ENCODE assay signal across 11 cellular contexts in the genomic region with DNA sequence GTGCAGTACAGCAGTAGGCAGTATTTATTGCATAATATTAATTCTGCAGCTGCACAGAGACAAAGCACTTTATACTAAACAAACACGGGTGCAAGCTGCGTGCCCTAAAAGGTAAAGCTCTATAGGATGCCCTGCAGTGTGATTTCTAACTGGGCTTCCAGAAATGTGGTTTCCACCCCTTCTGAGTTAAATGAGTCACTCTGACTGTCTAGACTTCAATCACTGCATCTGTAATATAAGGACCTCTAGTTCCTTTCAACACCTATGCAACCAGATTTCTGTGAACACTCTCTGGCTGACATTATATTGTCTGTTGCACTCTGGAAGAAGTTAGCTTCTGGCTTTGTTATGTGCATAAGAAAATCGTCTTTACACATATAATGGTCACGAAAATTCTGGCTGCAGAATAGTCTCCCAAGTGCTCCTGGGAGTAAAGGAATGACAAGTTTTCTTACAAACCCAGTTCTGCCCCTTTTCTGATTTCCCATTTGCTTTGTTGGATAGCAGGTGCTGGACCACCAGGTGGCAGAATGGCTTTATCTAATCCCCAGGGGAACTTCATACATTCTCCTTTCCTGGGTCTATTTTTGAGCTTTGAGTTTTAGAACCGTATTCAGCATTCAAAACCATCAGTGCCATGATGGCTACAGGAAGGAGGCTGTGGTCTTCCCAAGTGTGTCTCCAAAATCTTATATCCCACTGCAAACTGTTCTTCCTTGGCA.
DNase-seq lines count a peak whose midpoint lies in the region; ATAC-seq and TF ChIP-seq lines count a peak whose summit lies in the region.
"Had no signal": no experiment of that assay in that cellular context is flagged by ENCODE, and none has a peak within 500 bp of the region (broad histone marks: within the 10 kb centered on the region; RNA-seq: fewer than 3 reads in every experiment).

No MANE protein-coding gene starts in this region.

- H3K4me1 Mint-ChIP-seq in T-helper 2 cell treated with Interferon-gamma antibody and Interleukin-4, amounts not matched to agents 5 μg/mL and 100 μg/mL, for 36 hours (ENCODE audit: low read depth): no peaks in the 10 kb centered on the region

- TF ChIP-seq EP300 in transverse colon (IDR thresholded peaks at IDR 0.05; ENCODE audit: low read depth): no peak

- H3K9me3 ChIP-seq in transverse colon: no peaks in the 10 kb centered on the region

- in situ Hi-C loops in transverse colon (cut with MboI; ENCODE audit: low pct_ligation_motif_present in 1 of 4, low pct_unique_long_range_greater_than_20kb in 1 of 4, low sequenced_read_pairs in 3 of 4): no loop called here

- TF ChIP-seq CTCF in transverse colon (IDR thresholded peaks at IDR 0.05): peak in 1 of 5 experiments; percentile 3

- 31 to 45% methylated on average over 4 to 5 of the region's 5 CpGs for WGBS in transverse colon (ENCODE audit: low coverage in 1 of 2), 2 donors

- no peak overlapping the region for H3K4me3 Mint-ChIP-seq in T-helper 2 cell treated with Interferon-gamma antibody and Interleukin-4, amounts not matched to agents 5 μg/mL and 100 μg/mL, for 36 hours

- no peak for TF ChIP-seq POLR2A in transverse colon (IDR thresholded peaks at IDR 0.05)

- H3K27ac ChIP-seq in transverse colon: no peak overlapping the region

- no peaks in the 10 kb centered on the region for H3K27me3 ChIP-seq in transverse colon

- no peaks in the 10 kb centered on the region for H3K36me3 ChIP-seq in transverse colon

- peaks cover 0 to 7% (median 0%) of the 10 kb centered on the region in 4 donors for H3K4me1 ChIP-seq in transverse colon

- peaks cover 9% of the 10 kb centered on the region for H3K9me3 Mint-ChIP-seq in T-helper 2 cell treated with Interferon-gamma antibody and Interleukin-4, amounts not matched to agents 5 μg/mL and 100 μg/mL, for 36 hours

- H3K4me3 ChIP-seq in Jurkat, Clone E6-1 (ENCODE audit: low read length): no peak overlapping the region
- no peak overlapping the region for H3K4me3 ChIP-seq in transverse colon
- H3K4me3 ChIP-seq: skin epidermis had no signal

- no peaks in the 10 kb centered on the region for H3K27me3 Mint-ChIP-seq in T-helper 2 cell treated with Interferon-gamma antibody and Interleukin-4, amounts not matched to agents 5 μg/mL and 100 μg/mL, for 36 hours (ENCODE audit: low read depth)

- no peak overlapping the region for H3K27ac Mint-ChIP-seq in T-helper 2 cell treated with Interferon-gamma antibody and Interleukin-4, amounts not matched to agents 5 μg/mL and 100 μg/mL, for 36 hours

- DNase-seq in DMS53 (lab: John Stamatoyannopoulos, UW): peak; percentile 75
- peak; percentile 15 for DNase-seq in Jurkat, Clone E6-1 (ENCODE audit: low read depth, low spot score)
- DNase-seq in SHP77 treated with DMSO at 0.1 percent for 48 hours (lab: John Stamatoyannopoulos, UW): peak; percentile 2
- DNase-seq in kidney tubule cell (ENCODE audit: low spot score): peak; percentile 3
- no peak for DNase-seq in transverse colon
- DNase-seq in T-helper 2 cell treated with Interferon-gamma antibody and Interleukin-4, amounts not matched to agents 5 μg/mL and 100 μg/mL, for 36 hours (ENCODE audit: low spot score): no peak
- no peak for DNase-seq in activated T-cell treated with anti-CD3 and anti-CD28 coated beads for 4 hours
- DNase-seq: activated CD4-positive, alpha-beta T cell treated with anti-CD3 and anti-CD28 coated beads, Interleukin-2, amount 50 U/mL, for 4 hours; NCI-H1694 had no signal

- H3K36me3 Mint-ChIP-seq in T-helper 2 cell treated with Interferon-gamma antibody and Interleukin-4, amounts not matched to agents 5 μg/mL and 100 μg/mL, for 36 hours (ENCODE audit: low read depth): no peaks in the 10 kb centered on the region

- ATAC-seq in HG03175 (IDR thresholded peaks at IDR 0.05; ENCODE audit: unreplicated experiment): no peak

- intact Hi-C loops in transverse colon (cut with DNase I; ENCODE audit: low total_unique reads): no loop called here

Comparison
In these comparisons a context has a peak if more than half of its experiments do, and no peak if none do; other contexts are left out.
1. DNase-seq: peak in DMS53 (single experiment), Jurkat, Clone E6-1 (single experiment), SHP77 treated with DMSO at 0.1 percent for 48 hours (single experiment) and kidney tubule cell (single experiment); none in transverse colon (single experiment), T-helper 2 cell treated with Interferon-gamma antibody and Interleukin-4, amounts not matched to agents 5 μg/mL and 100 μg/mL, for 36 hours (single experiment) and activated T-cell treated with anti-CD3 and anti-CD28 coated beads for 4 hours (single experiment).